Comparison of ENCODE assay signal across 17 cellular contexts in genomic region chr16:50763211-50763610, GRCh38. TPM values are rescaled to one million over a fixed set of nuclear protein-coding genes. Genes with fewer than 3 reads are reported as not detected.
DNase-seq lines count a peak whose midpoint lies in the region; ATAC-seq, FAIRE-seq and TF ChIP-seq lines count a peak whose summit lies in the region.
"Had no signal": no experiment of that assay in that cellular context is flagged by ENCODE, and none has a peak within 500 bp of the region (broad histone marks: within the 10 kb centered on the region; RNA-seq: fewer than 3 reads in every experiment).

No MANE protein-coding gene starts in this region.

- POLR2A ChIA-PET in activated CD4-positive, alpha-beta memory T cell treated with anti-CD3 and anti-CD28 coated beads for 36 hours (lab: Charles Lee): no interaction called here
- POLR2A ChIA-PET in activated CD4-positive, alpha-beta memory T cell treated with anti-CD3 and anti-CD28 coated beads, Interleukin-2, amount 10 ng/mL, durations not matched to agents 7 days and 5 days (lab: Charles Lee): interaction anchor here (1.1 kb wide), 1 partner anchor 95 kb away, joined by 4 read pairs; no protein-coding TSS in a partner anchor

- FAIRE-seq in H54 (lab: Jason Lieb, UNC): peak; percentile 15

- no peak overlapping the region for H3K4me3 Mint-ChIP-seq in activated CD4-positive, alpha-beta memory T cell treated with anti-CD3 and anti-CD28 coated beads for 36 hours
- no peak overlapping the region for H3K4me3 Mint-ChIP-seq in activated CD4-positive, alpha-beta memory T cell treated with anti-CD3 and anti-CD28 coated beads, Interleukin-2, amount 10 ng/mL, durations not matched to agents 7 days and 5 days
- H3K4me3 Mint-ChIP-seq: activated naive CD4-positive, alpha-beta T cell treated with anti-CD3 and anti-CD28 coated beads, Interleukin-2, amount 10 ng/mL, durations not matched to agents 7 days and 5 days; CD14-positive monocyte; stimulated activated naive CD8-positive, alpha-beta T cell treated with anti-CD3 and anti-CD28 coated beads, Interleukin-15, Interleukin-2, amounts not matched to agents 100 ng/mL and 50 ng/mL, for 24 hours had no signal

- ATAC-seq in HG02588 (IDR thresholded peaks at IDR 0.05; ENCODE audit: unreplicated experiment): no peak

- CTCF ChIA-PET in activated CD4-positive, alpha-beta memory T cell treated with anti-CD3 and anti-CD28 coated beads for 36 hours (lab: Charles Lee): interaction anchor here (1.3 to 6.0 kb wide), 3 partner anchors 43 to 436 kb away, joined by 4 to 45 read pairs (median 5); no protein-coding TSS in a partner anchor
- CTCF ChIA-PET in activated CD4-positive, alpha-beta memory T cell treated with anti-CD3 and anti-CD28 coated beads, Interleukin-2, amount 10 ng/mL, durations not matched to agents 7 days and 5 days (lab: Charles Lee): interaction anchor here (0.9 to 1.2 kb wide), 2 partner anchors 43 to 98 kb away, joined by 3 read pairs; no protein-coding TSS in a partner anchor

- no peak for DNase-seq in activated CD4-positive, alpha-beta memory T cell treated with anti-CD3 and anti-CD28 coated beads for 36 hours
- DNase-seq in activated CD4-positive, alpha-beta memory T cell treated with anti-CD3 and anti-CD28 coated beads, Interleukin-2, amount 10 ng/mL, durations not matched to agents 7 days and 5 days: no peak
- DNase-seq in H54 (ENCODE audit: insufficient read length, low spot score) (no peak), amniotic epithelial cell (ENCODE audit: low read depth) (peak; percentile 27), iris pigment epithelial cell (ENCODE audit: low read depth) (peak; percentile 42), NCI-H345 (lab: John Stamatoyannopoulos, UW) (no peak), 8988T (no peak)
- DNase-seq: activated naive CD4-positive, alpha-beta T cell treated with anti-CD3 and anti-CD28 coated beads, Interleukin-2, amount 10 ng/mL, durations not matched to agents 7 days and 5 days; dorsolateral prefrontal cortex; head of caudate nucleus; MM.1S; NCI-H187; NCI-H226; trophoblast cell had no signal

- TF ChIP-seq POLR2A in H54 (IDR thresholded peaks at IDR 0.05; ENCODE audit: low read depth, low read length): no peak

- peaks cover 89% of the 10 kb centered on the region for H3K4me1 Mint-ChIP-seq in activated CD4-positive, alpha-beta memory T cell treated with anti-CD3 and anti-CD28 coated beads for 36 hours (ENCODE audit: low read depth)
- H3K4me1 Mint-ChIP-seq in activated CD4-positive, alpha-beta memory T cell treated with anti-CD3 and anti-CD28 coated beads, Interleukin-2, amount 10 ng/mL, durations not matched to agents 7 days and 5 days: peaks cover 80% of the 10 kb centered on the region

- peak overlapping the region; percentile 43 for H3K27ac Mint-ChIP-seq in activated CD4-positive, alpha-beta memory T cell treated with anti-CD3 and anti-CD28 coated beads for 36 hours
- no peak overlapping the region for H3K27ac Mint-ChIP-seq in activated CD4-positive, alpha-beta memory T cell treated with anti-CD3 and anti-CD28 coated beads, Interleukin-2, amount 10 ng/mL, durations not matched to agents 7 days and 5 days
- H3K27ac Mint-ChIP-seq: activated naive CD4-positive, alpha-beta T cell treated with anti-CD3 and anti-CD28 coated beads, Interleukin-2, amount 10 ng/mL, durations not matched to agents 7 days and 5 days; CD14-positive monocyte had no signal

- no peaks in the 10 kb centered on the region for H3K27me3 Mint-ChIP-seq in activated CD4-positive, alpha-beta memory T cell treated with anti-CD3 and anti-CD28 coated beads for 36 hours
- H3K27me3 Mint-ChIP-seq in activated CD4-positive, alpha-beta memory T cell treated with anti-CD3 and anti-CD28 coated beads, Interleukin-2, amount 10 ng/mL, durations not matched to agents 7 days and 5 days: no peaks in the 10 kb centered on the region
- H3K27me3 Mint-ChIP-seq: activated naive CD4-positive, alpha-beta T cell treated with anti-CD3 and anti-CD28 coated beads, Interleukin-2, amount 10 ng/mL, durations not matched to agents 7 days and 5 days; stimulated activated naive CD8-positive, alpha-beta T cell treated with anti-CD3 and anti-CD28 coated beads, Interleukin-15, Interleukin-2, amounts not matched to agents 100 ng/mL and 50 ng/mL, for 24 hours had no signal

- intact Hi-C loops in activated CD4-positive, alpha-beta memory T cell treated with anti-CD3 and anti-CD28 coated beads for 36 hours (cut with micrococcal nuclease): no loop called here

- peaks cover 49% of the 10 kb centered on the region for H3K36me3 Mint-ChIP-seq in activated CD4-positive, alpha-beta memory T cell treated with anti-CD3 and anti-CD28 coated beads for 36 hours
- H3K36me3 Mint-ChIP-seq in activated CD4-positive, alpha-beta memory T cell treated with anti-CD3 and anti-CD28 coated beads, Interleukin-2, amount 10 ng/mL, durations not matched to agents 7 days and 5 days (ENCODE audit: low read depth): peaks cover 84% of the 10 kb centered on the region

- peaks cover 13% of the 10 kb centered on the region for H3K9me3 Mint-ChIP-seq in activated CD4-positive, alpha-beta memory T cell treated with anti-CD3 and anti-CD28 coated beads for 36 hours
- H3K9me3 Mint-ChIP-seq in activated CD4-positive, alpha-beta memory T cell treated with anti-CD3 and anti-CD28 coated beads, Interleukin-2, amount 10 ng/mL, durations not matched to agents 7 days and 5 days: peaks cover 7% of the 10 kb centered on the region
- H3K9me3 Mint-ChIP-seq: stimulated activated naive CD8-positive, alpha-beta T cell treated with anti-CD3 and anti-CD28 coated beads, Interleukin-15, Interleukin-2, amounts not matched to agents 100 ng/mL and 50 ng/mL, for 24 hours had no signal

RNA-seq across cellular contexts. Expression of gene CYLD, which starts 21.3 kb away (rescaled TPM):
- 100 to 1,000 TPM; 133 to 135 TPM for total RNA-seq in activated CD4-positive, alpha-beta memory T cell treated with anti-CD3 and anti-CD28 coated beads for 36 hours
- total RNA-seq in activated CD4-positive, alpha-beta memory T cell treated with anti-CD3 and anti-CD28 coated beads, Interleukin-2, amount 10 ng/mL, durations not matched to agents 7 days and 5 days: 100 to 1,000 TPM; 235 to 254 TPM

Comparison
In these comparisons a context has a peak if more than half of its experiments do, and no peak if none do; other contexts are left out.
1. DNase-seq: peak in amniotic epithelial cell (single experiment) and iris pigment epithelial cell (single experiment); none in activated CD4-positive, alpha-beta memory T cell treated with anti-CD3 and anti-CD28 coated beads for 36 hours (single experiment), activated CD4-positive, alpha-beta memory T cell treated with anti-CD3 and anti-CD28 coated beads, Interleukin-2, amount 10 ng/mL, durations not matched to agents 7 days and 5 days (single experiment), H54 (single experiment), NCI-H345 (single experiment) and 8988T (single experiment).